13 cellular contexts compared by ENCODE assay signal in the genomic region with DNA sequence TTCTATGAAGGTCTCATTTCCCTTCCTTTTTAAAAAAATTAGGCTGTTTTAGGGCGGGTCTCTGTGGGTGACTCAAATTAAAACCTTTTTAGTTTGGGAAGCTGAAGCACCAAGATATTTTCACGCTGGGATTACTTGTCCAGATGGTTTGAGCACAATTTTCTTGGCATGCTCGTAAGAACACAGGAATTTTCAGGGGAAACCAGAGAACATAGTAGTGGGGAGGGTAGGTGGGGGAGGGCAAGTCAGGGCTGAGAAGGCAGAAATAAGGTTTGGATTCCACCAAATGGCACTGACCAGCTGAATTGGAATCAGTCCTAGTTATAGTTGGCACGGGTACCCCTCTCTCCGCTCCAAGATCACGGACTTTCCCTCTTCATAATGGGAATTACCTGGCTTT.
DNase-seq lines count a peak whose midpoint lies in the region; ATAC-seq and TF ChIP-seq lines count a peak whose summit lies in the region.
"Had no signal": no experiment of that assay in that cellular context is flagged by ENCODE, and none has a peak within 500 bp of the region (broad histone marks: within the 10 kb centered on the region; RNA-seq: fewer than 3 reads in every experiment).

No MANE protein-coding gene starts in this region.

- peak; percentile 42 for DNase-seq in EL
- no peak for DNase-seq in RWPE2 (ENCODE audit: low spot score)
- peak; percentile 46 for DNase-seq in fibroblast of mammary gland (ENCODE audit: low read depth)
- peak; percentile 66 for DNase-seq in skeletal muscle cell (ENCODE audit: low read depth)
- no peak for DNase-seq in RKO (ENCODE audit: low spot score)
- no peak for DNase-seq in ureter (ENCODE audit: low spot score)
- DNase-seq: activated CD4-positive, alpha-beta T cell treated with anti-CD3 and anti-CD28 coated beads, Interleukin-2, amount 10 ng/mL, durations not matched to agents 24 days and 14 days; activated T-cell treated with anti-CD3 and anti-CD28 coated beads, Interleukin-2, amount 50 U/mL, for 24 hours; NCI-H1105 treated with DMSO at 0.1 percent for 48 hours; NCI-H2227 treated with DMSO at 0.1 percent for 48 hours had no signal

- H3K4me1 ChIP-seq in RWPE2 (ENCODE audit: insufficient read depth, poor library complexity, severe bottlenecking) = peaks cover 31% of the 10 kb centered on the region
- H3K4me1 ChIP-seq: parathyroid adenoma had no signal

- no peaks in the 10 kb centered on the region for H3K36me3 ChIP-seq in RWPE2 (ENCODE audit: low read depth)
- H3K36me3 ChIP-seq: SJSA1 had no signal

- TF ChIP-seq CTCF in RWPE2 (IDR thresholded peaks at IDR 0.05; ENCODE audit: poor library complexity, severe bottlenecking) (no peak), fibroblast of mammary gland (conservative IDR thresholded peaks at IDR 0.05; ENCODE audit: control insufficient read depth, insufficient read depth, low read depth, low read length) (no peak)

- H3K9me3 ChIP-seq in RWPE2 (ENCODE audit: severe bottlenecking) = no peaks in the 10 kb centered on the region
- H3K9me3 ChIP-seq: SJSA1 had no signal

- H3K27me3 ChIP-seq in RWPE2 (ENCODE audit: insufficient read depth, poor library complexity, severe bottlenecking) = no peaks in the 10 kb centered on the region
- H3K27me3 ChIP-seq: SJSA1 had no signal

- H3K27ac ChIP-seq in RWPE2 (ENCODE audit: poor library complexity, severe bottlenecking) = peak overlapping the region; percentile 57
- H3K27ac ChIP-seq: parathyroid adenoma, SJSA1 had no signal

- no peak for ATAC-seq in RWPE2 (ENCODE audit: low read depth)
- ATAC-seq in GM19397 (IDR thresholded peaks at IDR 0.05; ENCODE audit: unreplicated experiment) = no peak

- no peak overlapping the region for H3K4me3 ChIP-seq in RWPE2 (ENCODE audit: severe bottlenecking)
- H3K4me3 ChIP-seq in fibroblast of mammary gland (ENCODE audit: control insufficient read depth, low read depth, low read length) = no peak overlapping the region
- H3K4me3 ChIP-seq in skeletal muscle cell (ENCODE audit: low read depth, low read length) = no peak overlapping the region
- H3K4me3 ChIP-seq: SJSA1 had no signal

Comparison
In these comparisons a context has a peak if more than half of its experiments do, and no peak if none do; other contexts are left out.
1. DNase-seq: peak in EL (single experiment), fibroblast of mammary gland (single experiment) and skeletal muscle cell (single experiment); none in RWPE2 (single experiment), RKO (single experiment) and ureter (single experiment).